In the genomic region with DNA sequence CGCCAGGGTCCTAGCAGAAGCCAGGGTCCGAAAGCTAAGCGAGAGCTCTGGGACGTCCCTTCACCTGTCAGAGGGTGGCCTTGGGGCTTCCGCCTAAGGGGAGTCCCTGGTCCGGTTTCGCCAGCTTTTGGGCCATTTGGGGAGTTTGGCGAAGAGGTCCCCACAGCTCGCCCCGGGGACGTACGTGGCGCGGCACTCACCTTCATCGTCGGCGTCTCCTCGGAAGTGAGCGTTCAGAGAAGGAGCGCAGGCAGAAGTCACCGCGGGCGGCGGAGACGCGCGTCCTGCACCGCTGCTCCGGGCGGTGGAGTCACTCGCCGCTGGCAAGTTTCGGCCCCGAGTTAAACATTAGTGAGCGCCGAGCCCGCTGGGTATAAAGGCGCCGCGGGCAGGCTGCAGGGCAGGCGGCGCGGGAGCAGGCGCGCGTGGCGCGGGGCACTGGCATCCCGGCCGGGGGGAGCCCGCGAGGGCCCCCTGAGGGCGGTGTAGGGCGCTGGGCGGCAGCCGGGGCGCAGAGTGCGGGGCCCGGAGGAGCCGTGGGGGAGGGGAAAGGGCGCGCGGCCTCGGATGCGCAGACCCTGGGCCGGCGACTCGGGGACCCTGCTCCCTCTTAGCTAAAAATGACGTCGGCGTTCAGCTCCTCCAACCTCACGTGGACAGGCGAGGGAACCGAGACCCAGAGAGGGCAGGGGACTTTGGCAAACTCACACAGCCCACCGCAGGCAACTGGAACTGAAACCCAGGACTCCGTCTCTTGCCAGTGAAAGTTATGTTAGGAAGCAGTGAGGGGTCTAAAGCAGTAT, we compare ENCODE assay signal across 8 cellular contexts. TPM values are rescaled to one million over a fixed set of nuclear protein-coding genes. Genes with fewer than 3 reads are reported as not detected.
DNase-seq lines count a peak whose midpoint lies in the region; ATAC-seq and TF ChIP-seq lines count a peak whose summit lies in the region.

Gene DPP4, minus strand, starts transcription at position 440 of the 803 bp plus-strand sequence. Its CDS starts 234 bp downstream, at position 206.

- H3K4me1 Mint-ChIP-seq in T-helper 1 cell treated with Interleukin-12 subunit alpha and Interleukin-12 subunit beta and Interleukin-4 antibody, amounts not matched to agents 30 μg/mL and 1 μg/mL, for 36 hours (ENCODE audit: low read depth): peaks cover 47% of the 10 kb centered on the region

- peak within 1 kb of the TSS; percentile 98 for H3K27ac Mint-ChIP-seq in T-helper 1 cell treated with Interleukin-12 subunit alpha and Interleukin-12 subunit beta and Interleukin-4 antibody, amounts not matched to agents 30 μg/mL and 1 μg/mL, for 36 hours

- intact Hi-C loops in mammary epithelial cell (cut with micrococcal nuclease) (no loop called here), left lung (cut with DNase I) (no loop called here)

- BruUV-seq in mammary epithelial cell (replicated peaks; lab: Mats Ljungman, UMichigan): no TSS peak

- in situ Hi-C loops in mammary epithelial cell (cut with MboI; ENCODE audit: low sequenced_read_pairs in 2 of 2): no loop called here

- peaks cover 4% of the 10 kb centered on the region for H3K9me3 ChIP-seq in mammary epithelial cell (replicated peaks; ENCODE audit: insufficient read depth, low read length)
- peaks cover 0 to 8% of the 10 kb centered on the region in 2 donors for H3K9me3 ChIP-seq in left lung

- WGBS in mammary epithelial cell (ENCODE audit: low coverage, missing lambda C conversion rate): 40% methylated on average over 14 of the region's 76 CpGs

- H3K27ac ChIP-seq in C4-2B (peak within 1 kb of the TSS; percentile 96), mammary epithelial cell (ENCODE audit: insufficient read depth, low read depth, low read length) (no peak within 1 kb of the TSS), left lung (peak within 1 kb of the TSS; percentile 65 to 83)

- H3K4me3 ChIP-seq in mammary epithelial cell (replicated peaks in 1 of 3; ENCODE audit: insufficient read depth in 1 of 3, low read depth in 2 of 3, low read length in 3 of 3): peak within 1 kb of the TSS; percentile 10 to 45 (median 43)
- peak within 1 kb of the TSS; percentile 43 to 46 for H3K4me3 ChIP-seq in left lung

- no peak within 1 kb of the TSS for H3K9ac ChIP-seq in mammary epithelial cell (ENCODE audit: insufficient read depth, low read length)

- DNase-seq in mammary epithelial cell (no peak), left lung (peak; percentile 49 to 86), SHP77 (lab: John Stamatoyannopoulos, UW) (no peak)
- peak; percentile 44 to 49 for DNase-seq in stimulated activated CD4-positive, alpha-beta T cell treated with anti-CD3 and anti-CD28 coated beads, Interleukin-4, amount 100 ng/mL, for 48 hours (ENCODE audit: low read depth in 2 of 2)

- H3K4me1 ChIP-seq in mammary epithelial cell (ENCODE audit: insufficient read depth, low read length) (peaks cover 11% of the 10 kb centered on the region), left lung (peaks cover 0 to 9% of the 10 kb centered on the region in 2 donors)

- H3K9me3 Mint-ChIP-seq in T-helper 1 cell treated with Interleukin-12 subunit alpha and Interleukin-12 subunit beta and Interleukin-4 antibody, amounts not matched to agents 30 μg/mL and 1 μg/mL, for 36 hours: peaks cover 25% of the 10 kb centered on the region

- no peaks in the 10 kb centered on the region for H3K27me3 Mint-ChIP-seq in T-helper 1 cell treated with Interleukin-12 subunit alpha and Interleukin-12 subunit beta and Interleukin-4 antibody, amounts not matched to agents 30 μg/mL and 1 μg/mL, for 36 hours (ENCODE audit: low read depth)

- no peaks in the 10 kb centered on the region for H3K79me2 ChIP-seq in mammary epithelial cell (ENCODE audit: insufficient read depth, low read length)

- dilution Hi-C loops in mammary epithelial cell (cut with HindIII; ENCODE audit: low sequenced_read_pairs): no loop called here

- peaks cover 81% of the 10 kb centered on the region for H3K36me3 Mint-ChIP-seq in T-helper 1 cell treated with Interleukin-12 subunit alpha and Interleukin-12 subunit beta and Interleukin-4 antibody, amounts not matched to agents 30 μg/mL and 1 μg/mL, for 36 hours (ENCODE audit: low read depth)

- CTCF ChIA-PET in mammary epithelial cell (lab: Charles Lee; ENCODE audit: low non-redundant PET): no interaction called here

- H3K4me2 ChIP-seq in mammary epithelial cell (ENCODE audit: insufficient read depth, low read depth, low read length): peak within 1 kb of the TSS; percentile 86

- H3K36me3 ChIP-seq in mammary epithelial cell (ENCODE audit: insufficient read depth, low read length): no peaks in the 10 kb centered on the region
- H3K36me3 ChIP-seq in left lung: no peaks in the 10 kb centered on the region

- peak within 1 kb of the TSS; percentile 93 for H2AFZ ChIP-seq in mammary epithelial cell (ENCODE audit: low read depth, low read length)

- no peaks in the 10 kb centered on the region for H3K27me3 ChIP-seq in mammary epithelial cell (ENCODE audit: insufficient read depth, low read length)
- peaks cover 0 to 29% of the 10 kb centered on the region in 2 donors for H3K27me3 ChIP-seq in left lung

- no peaks in the 10 kb centered on the region for H4K20me1 ChIP-seq in mammary epithelial cell (ENCODE audit: insufficient read depth, low read length)

- peak within 1 kb of the TSS; percentile 100 for H3K4me3 Mint-ChIP-seq in T-helper 1 cell treated with Interleukin-12 subunit alpha and Interleukin-12 subunit beta and Interleukin-4 antibody, amounts not matched to agents 30 μg/mL and 1 μg/mL, for 36 hours

- ATAC-seq in GM19043 (IDR thresholded peaks at IDR 0.05; ENCODE audit: low read depth, unreplicated experiment): peak; percentile 83
- peak; percentile 93 for ATAC-seq in HG03175 (IDR thresholded peaks at IDR 0.05; ENCODE audit: unreplicated experiment)
- ATAC-seq in left lung: peak; percentile 58

- peak; percentile 19 for TF ChIP-seq CTCF in C4-2B (conservative IDR thresholded peaks at IDR 0.05)
- no peak for TF ChIP-seq CTCF in mammary epithelial cell (conservative IDR thresholded peaks at IDR 0.05 in 1 of 2, IDR thresholded peaks at IDR 0.05 in 1 of 2; ENCODE audit: extremely low read depth in 1 of 2, insufficient read depth in 1 of 2, low read depth in 1 of 2, low read length in 2 of 2)
- no peak for TF ChIP-seq CTCF in left lung (IDR thresholded peaks at IDR 0.05)

RNA-seq across cellular contexts. Expression of gene DPP4, which starts in this region (rescaled TPM):
- total RNA-seq in mammary epithelial cell (1 to 10 TPM in 1 of 2 donors, under 1 TPM in 1; 0.61 to 7.8 TPM), left lung (100 to 1,000 TPM in 1 of 2 donors, 10 to 100 TPM in 1; 28.0 to 105 TPM)
- 0.24 TPM for polyA plus RNA-seq in mammary epithelial cell
- not detected for polyA minus RNA-seq in mammary epithelial cell

Comparison
In these comparisons a context has a peak if more than half of its experiments do, and no peak if none do; other contexts are left out.
1. DNase-seq: peak in left lung (2 of 2) and stimulated activated CD4-positive, alpha-beta T cell treated with anti-CD3 and anti-CD28 coated beads, Interleukin-4, amount 100 ng/mL, for 48 hours (2 of 2); none in mammary epithelial cell (single experiment) and SHP77 (0 of 2).
2. Peak in every context shown above with its lines, with median percentiles within 50 percentile points of each other: ATAC-seq.